In the genomic region with DNA sequence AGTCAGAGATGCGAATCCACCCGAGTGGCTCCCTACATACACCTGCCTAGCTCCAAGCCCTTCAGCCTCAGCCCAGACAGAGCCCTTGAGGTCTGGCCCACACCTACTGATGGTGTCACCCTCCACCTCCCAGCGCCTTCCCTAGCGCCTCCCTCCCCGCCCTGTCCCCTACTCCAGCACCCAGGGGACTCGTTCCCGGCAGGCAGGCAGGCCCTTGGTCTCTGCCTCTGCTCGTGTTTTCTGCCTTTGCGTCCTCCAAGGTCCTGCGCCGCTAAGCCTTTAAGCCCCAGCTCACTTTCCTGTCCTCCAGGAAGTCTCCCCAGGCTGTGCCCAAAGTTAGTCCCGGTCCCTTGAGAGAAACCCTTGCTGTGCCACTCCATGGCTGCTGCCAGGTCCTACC, we compare ENCODE assay signal across 21 cellular contexts.
"Had no signal": no experiment of that assay in that cellular context is flagged by ENCODE, and none has a peak within 500 bp of the region (broad histone marks: within the 10 kb centered on the region; RNA-seq: fewer than 3 reads in every experiment).

No MANE protein-coding gene starts in this region.

- DNase-seq: activated CD4-positive, alpha-beta memory T cell treated with anti-CD3 and anti-CD28 coated beads for 36 hours; activated naive CD8-positive, alpha-beta T cell treated with anti-CD3 and anti-CD28 coated beads, Interleukin-2, amount 50 U/mL, for 24 hours; activated T-cell treated with anti-CD3 and anti-CD28 coated beads for 4 hours; aorta; brain microvascular endothelial cell; effector CD4-positive, alpha-beta T cell; gastrocnemius medialis; heart right ventricle; mesenchymal stem cell; mucosa of descending colon; naive B cell; stimulated activated CD4-positive, alpha-beta T cell treated with anti-CD3 and anti-CD28 coated beads, Interleukin-12 subunit alpha, Interleukin-12 subunit beta, amount 100 ng/mL, for 4 hours; stimulated activated CD4-positive, alpha-beta T cell treated with anti-CD3 and anti-CD28 coated beads, Interleukin-1b, Interleukin-23, amount 100 ng/mL, for 48 hours; stimulated activated CD8-positive, alpha-beta memory T cell treated with anti-CD3 and anti-CD28 coated beads, Interleukin-4, amount 100 ng/mL, for 48 hours; stimulated activated naive CD4-positive, alpha-beta T cell; trophoblast cell had no signal

- H3K27ac ChIP-seq: brain microvascular endothelial cell, prostate gland, right atrium auricular region, vagina had no signal

- H3K27me3 ChIP-seq: brain microvascular endothelial cell, gastrocnemius medialis, heart right ventricle, right atrium auricular region, vagina had no signal

- ATAC-seq: activated naive CD8-positive, alpha-beta T cell treated with anti-CD3 and anti-CD28 coated beads, Interleukin-2, amount 50 U/mL, for 24 hours; esophagus mucosa; gastrocnemius medialis; heart right ventricle; mucosa of descending colon had no signal

- H3K4me3 ChIP-seq: coronary artery, gastrocnemius medialis, heart right ventricle, mucosa of descending colon, prostate gland, right atrium auricular region, vagina had no signal

- H3K9me3 ChIP-seq: gastrocnemius medialis, heart right ventricle, mucosa of descending colon, prostate gland, right atrium auricular region, vagina had no signal

- H3K4me1 ChIP-seq: prostate gland had no signal
